ENCODE assay signal across 24 cellular contexts in the genomic region with DNA sequence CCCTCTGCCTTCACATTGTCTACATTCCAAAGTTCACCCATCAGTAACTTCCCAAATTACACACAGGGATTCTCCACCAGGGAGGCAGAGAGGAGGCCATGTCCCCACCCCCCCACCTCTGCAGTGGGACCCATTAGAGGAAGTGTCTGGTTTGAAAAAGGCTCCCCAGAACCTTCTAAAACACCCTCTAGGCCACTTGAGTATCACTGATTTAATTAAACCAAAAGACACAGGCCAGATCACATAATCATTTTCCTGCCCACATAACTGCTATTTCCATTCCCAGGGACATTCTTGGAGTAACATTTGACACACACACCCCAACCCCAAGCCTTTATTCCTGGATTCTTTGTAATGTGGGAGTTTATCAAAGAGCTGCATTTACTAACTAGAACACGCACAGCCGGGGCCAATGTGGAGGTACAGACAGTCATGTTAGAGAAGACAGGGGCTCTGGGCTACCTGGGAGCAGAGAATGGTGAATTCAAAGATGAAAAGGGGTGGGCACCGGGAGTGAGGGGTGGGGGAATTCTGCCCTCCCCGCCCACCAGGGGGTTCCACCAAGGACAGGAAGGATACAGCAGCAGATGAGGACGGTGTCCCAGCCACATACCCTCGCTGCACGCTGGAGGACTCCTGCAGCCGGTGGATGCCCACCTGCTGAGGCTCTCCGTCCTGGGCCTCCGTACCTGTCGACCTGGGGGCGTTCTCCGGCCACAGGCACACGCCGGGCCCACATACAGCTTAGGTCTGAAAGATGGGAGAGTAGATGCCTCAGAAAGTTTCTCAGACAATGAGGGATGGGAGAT.
DNase-seq lines count a peak whose midpoint lies in the region; ATAC-seq and TF ChIP-seq lines count a peak whose summit lies in the region.
"Had no signal": no experiment of that assay in that cellular context is flagged by ENCODE, and none has a peak within 500 bp of the region (broad histone marks: within the 10 kb centered on the region; RNA-seq: fewer than 3 reads in every experiment).

No MANE protein-coding gene starts in this region.

- no peaks in the 10 kb centered on the region for H3K36me3 ChIP-seq in Caco-2 (ENCODE audit: control insufficient read depth, insufficient read depth, low read length)
- no peaks in the 10 kb centered on the region for H3K36me3 ChIP-seq in HUES64 (ENCODE audit: insufficient read depth, low read length)
- no peaks in the 10 kb centered on the region for H3K36me3 ChIP-seq in osteoblast (ENCODE audit: insufficient read depth, low read length)
- H3K36me3 ChIP-seq: thoracic aorta had no signal

- CTCF ChIA-PET in Caco-2 (lab: Charles Lee): no interaction called here

- no TSS peak for BruUV-seq in Caco-2 (replicated peaks; lab: Mats Ljungman, UMichigan)

- peak overlapping the region; percentile 56 for H3K27ac Mint-ChIP-seq in Caco-2 (ENCODE audit: unreplicated experiment)
- H3K27ac Mint-ChIP-seq: activated CD4-positive, alpha-beta T cell treated with anti-CD3 and anti-CD28 coated beads for 36 hours; activated naive CD4-positive, alpha-beta T cell treated with anti-CD3 and anti-CD28 coated beads, Interleukin-2, amount 50 U/mL, for 24 hours; activated T-helper 2 cell treated with anti-CD3 and anti-CD28 coated beads, Interferon-gamma antibody, Interleukin-2, Interleukin-4, amounts not matched to agents 10 μg/mL and 5 μg/mL and 100 μg/mL, durations not matched to agents 14 hours and 24 hours and 36 hours; CD4-positive, alpha-beta memory T cell; natural killer cell; stimulated activated naive CD8-positive, alpha-beta T cell treated with anti-CD3 and anti-CD28 coated beads, Interleukin-15, Interleukin-2, amounts not matched to agents 100 ng/mL and 50 ng/mL, for 24 hours had no signal

- no peak overlapping the region for H2AFZ ChIP-seq in osteoblast (ENCODE audit: low read length)
- H2AFZ ChIP-seq: PC-9 had no signal

- H3K9ac ChIP-seq in HUES64 (ENCODE audit: low read depth, low read length): no peak overlapping the region

- POLR2A ChIA-PET in Caco-2 (lab: Charles Lee): no interaction called here

- H3K36me3 Mint-ChIP-seq in Caco-2 (ENCODE audit: insufficient read depth, unreplicated experiment): no peaks in the 10 kb centered on the region
- H3K36me3 Mint-ChIP-seq: activated naive CD4-positive, alpha-beta T cell treated with anti-CD3 and anti-CD28 coated beads, Interleukin-2, amount 50 U/mL, for 24 hours; CD4-positive, alpha-beta memory T cell; natural killer cell had no signal

- TF ChIP-seq CTCF in Caco-2 (IDR thresholded peaks at IDR 0.05; ENCODE audit: insufficient read depth in 1 of 2, low read depth in 1 of 2, low read length in 1 of 2, severe bottlenecking in 1 of 2, unreplicated experiment in 1 of 2) (no peak), osteoblast (IDR thresholded peaks at IDR 0.05; ENCODE audit: extremely low read depth, low read depth, low read length) (no peak)

- no peak for DNase-seq in Caco-2
- peak; percentile 62 for DNase-seq in islet precursor cell
- DNase-seq in osteoblast (ENCODE audit: insufficient read length, low spot score, missing footprints): peak; percentile 25
- DNase-seq in activated CD8-positive, alpha-beta memory T cell treated with anti-CD3 and anti-CD28 coated beads, Interleukin-2, amount 50 U/mL, for 48 hours: no peak
- no peak for DNase-seq in HuH-7 (ENCODE audit: low spot score)
- DNase-seq: activated CD4-positive, alpha-beta T cell treated with anti-CD3 and anti-CD28 coated beads for 36 hours; activated T-cell treated with anti-CD3 and anti-CD28 coated beads for 4 hours; AML-193; amygdala; CD4-positive, alpha-beta memory T cell; effector CD8-positive, alpha-beta T cell; midbrain; natural killer cell; NCI-H2107; NCI-H345; PC-9 had no signal

- WGBS in HUES64: 81% methylated on average over 15 of the region's 15 CpGs

- H3K4me3 Mint-ChIP-seq in Caco-2 (ENCODE audit: unreplicated experiment): no peak overlapping the region
- H3K4me3 Mint-ChIP-seq: activated CD4-positive, alpha-beta T cell treated with anti-CD3 and anti-CD28 coated beads for 36 hours; activated naive CD4-positive, alpha-beta T cell treated with anti-CD3 and anti-CD28 coated beads, Interleukin-2, amount 50 U/mL, for 24 hours; CD4-positive, alpha-beta memory T cell; natural killer cell; stimulated activated naive CD8-positive, alpha-beta T cell treated with anti-CD3 and anti-CD28 coated beads, Interleukin-15, Interleukin-2, amounts not matched to agents 100 ng/mL and 50 ng/mL, for 24 hours had no signal

- H3K4me1 ChIP-seq in Caco-2 (peaks cover 18% of the 10 kb centered on the region), HUES64 (ENCODE audit: insufficient read depth, low read length) (peaks cover 34% of the 10 kb centered on the region), osteoblast (ENCODE audit: insufficient read depth, low read length) (peaks cover 27% of the 10 kb centered on the region)

- H3K27ac ChIP-seq in HUES64 (ENCODE audit: low read depth, low read length): peak overlapping the region; percentile 74; the same call in 1 of the 2 replicates
- H3K27ac ChIP-seq in osteoblast (ENCODE audit: low read depth, low read length): no peak overlapping the region
- H3K27ac ChIP-seq: epithelial cell of prostate, PC-9, thoracic aorta had no signal

- no peaks in the 10 kb centered on the region for H4K20me1 ChIP-seq in osteoblast (ENCODE audit: insufficient read depth, low read length)

- ATAC-seq in GM18858 (IDR thresholded peaks at IDR 0.05; ENCODE audit: unreplicated experiment) (no peak), HG02759 (IDR thresholded peaks at IDR 0.05; ENCODE audit: unreplicated experiment) (no peak)
- ATAC-seq: activated CD4-positive, alpha-beta T cell treated with anti-CD3 and anti-CD28 coated beads for 36 hours; natural killer cell had no signal

- no peak overlapping the region for H3K4me3 ChIP-seq in Caco-2 (ENCODE audit: low read depth, low read length)
- no peak overlapping the region for H3K4me3 ChIP-seq in HUES64 (ENCODE audit: low read length)
- H3K4me3 ChIP-seq in osteoblast (ENCODE audit: insufficient read depth, low read length): no peak overlapping the region
- H3K4me3 ChIP-seq: PC-9, thoracic aorta had no signal

- peaks cover 19% of the 10 kb centered on the region for H3K4me1 Mint-ChIP-seq in Caco-2 (ENCODE audit: low read depth, unreplicated experiment)
- H3K4me1 Mint-ChIP-seq: natural killer cell had no signal

- no peaks in the 10 kb centered on the region for H3K9me3 ChIP-seq in Caco-2
- no peaks in the 10 kb centered on the region for H3K9me3 ChIP-seq in HUES64 (ENCODE audit: insufficient read depth, low read depth, low read length)
- no peaks in the 10 kb centered on the region for H3K9me3 ChIP-seq in osteoblast (ENCODE audit: low read depth, low read length)
- H3K9me3 ChIP-seq: thoracic aorta had no signal

- H3K9me3 Mint-ChIP-seq in Caco-2 (ENCODE audit: unreplicated experiment): no peaks in the 10 kb centered on the region
- H3K9me3 Mint-ChIP-seq: activated naive CD4-positive, alpha-beta T cell treated with anti-CD3 and anti-CD28 coated beads, Interleukin-2, amount 50 U/mL, for 24 hours; activated T-helper 2 cell treated with anti-CD3 and anti-CD28 coated beads, Interferon-gamma antibody, Interleukin-2, Interleukin-4, amounts not matched to agents 10 μg/mL and 5 μg/mL and 100 μg/mL, durations not matched to agents 14 hours and 24 hours and 36 hours; CD4-positive, alpha-beta memory T cell; natural killer cell; stimulated activated naive CD8-positive, alpha-beta T cell treated with anti-CD3 and anti-CD28 coated beads, Interleukin-15, Interleukin-2, amounts not matched to agents 100 ng/mL and 50 ng/mL, for 24 hours had no signal

- no peak overlapping the region for H3K4me2 ChIP-seq in osteoblast (ENCODE audit: insufficient read depth, low read length)
- H3K4me2 ChIP-seq: PC-9 had no signal

- intact Hi-C loops in Caco-2 (cut with micrococcal nuclease; ENCODE audit: unreplicated experiment): loop anchor here (2.0 kb wide), 1 partner anchor 59 kb away; no protein-coding TSS in a partner anchor

- no peaks in the 10 kb centered on the region for H3K27me3 Mint-ChIP-seq in Caco-2 (ENCODE audit: insufficient read depth, unreplicated experiment)
- H3K27me3 Mint-ChIP-seq: activated naive CD4-positive, alpha-beta T cell treated with anti-CD3 and anti-CD28 coated beads, Interleukin-2, amount 50 U/mL, for 24 hours had no signal

- H3K27me3 ChIP-seq in Caco-2 (replicated peaks; ENCODE audit: control insufficient read depth, insufficient read depth, low read length) (no peaks in the 10 kb centered on the region), HUES64 (ENCODE audit: insufficient read depth, low read length) (no peaks in the 10 kb centered on the region), osteoblast (ENCODE audit: insufficient read depth, low read length) (no peaks in the 10 kb centered on the region)

- H3K79me2 ChIP-seq in osteoblast (ENCODE audit: insufficient read depth, low read length): no peaks in the 10 kb centered on the region

Comparison
In these comparisons a context has a peak if more than half of its experiments do, and no peak if none do; other contexts are left out.
1. DNase-seq: peak in islet precursor cell (single experiment) and osteoblast (single experiment); none in Caco-2 (0 of 2), activated CD8-positive, alpha-beta memory T cell treated with anti-CD3 and anti-CD28 coated beads, Interleukin-2, amount 50 U/mL, for 48 hours (single experiment) and HuH-7 (single experiment).